Comparison of ENCODE assay signal across 1 cellular context in genomic region chr17:56913000-56913866, GRCh38.
TF ChIP-seq lines count a peak whose summit lies in the region.

No MANE protein-coding gene starts in this region.

TF ChIP-seq in H1, 55 proteins besides CTCF, POLR2A, EP300 and RAD21:
- peak; percentile 77 for TF ChIP-seq E2F6 (IDR thresholded peaks at IDR 0.05)
- TF ChIP-seq MAX (IDR thresholded peaks at IDR 0.05): peak; percentile 77
- no peak for TF ChIP-seq FOSL1 (IDR thresholded peaks at IDR 0.05; ENCODE audit: insufficient read depth, low read depth, low read length)
- TF ChIP-seq BACH1 (IDR thresholded peaks at IDR 0.05; ENCODE audit: low read length): no peak
- TF ChIP-seq HDAC2 (IDR thresholded peaks at IDR 0.05; ENCODE audit: borderline replicate concordance in 1 of 2, low read depth in 2 of 2, low read length in 2 of 2): peak in 1 of 2 experiments; percentile 53; a peak in 1 of 4 replicates
- TF ChIP-seq SIN3A (conservative IDR thresholded peaks at IDR 0.05 in 1 of 2, IDR thresholded peaks at IDR 0.05 in 1 of 2; ENCODE audit: low read depth in 1 of 2, low read length in 2 of 2): peak in 1 of 2 experiments; percentile 81; a peak in 1 of 4 replicates
- TF ChIP-seq BRCA1 (IDR thresholded peaks at IDR 0.05; ENCODE audit: low read depth, low read length): no peak
TF ChIP-seq in H1: peak in this region for 4.
